ENCODE assay signal across 18 cellular contexts in genomic region chr2:224777563-224777939, GRCh38.
A peak's percentile ranks its signal among the peaks of the same experiment; 100 is the strongest.
DNase-seq lines count a peak whose midpoint lies in the region; ATAC-seq and TF ChIP-seq lines count a peak whose summit lies in the region.
"Had no signal": no experiment of that assay in that cellular context is flagged by ENCODE, and none has a peak within 500 bp of the region (broad histone marks: within the 10 kb centered on the region; RNA-seq: fewer than 3 reads in every experiment).

No MANE protein-coding gene starts in this region.

- no peaks in the 10 kb centered on the region for H3K9me3 Mint-ChIP-seq in activated CD4-positive, alpha-beta T cell treated with anti-CD3 and anti-CD28 coated beads for 36 hours (ENCODE audit: low read depth)
- H3K9me3 Mint-ChIP-seq in activated T-helper 17 cell treated with anti-CD3 and anti-CD28 coated beads, Interleukin-2, amount 50 U/mL, for 72 hours = no peaks in the 10 kb centered on the region
- H3K9me3 Mint-ChIP-seq: CD4-positive, CD25-positive, alpha-beta regulatory T cell had no signal

- H3K36me3 ChIP-seq in GM23248 (ENCODE audit: low read depth) = 0 out of 2 replicates have a peak, but pooled peaks cover 15% of the 10 kb centered on the region

- CTCF ChIA-PET in activated CD4-positive, alpha-beta T cell treated with anti-CD3 and anti-CD28 coated beads for 36 hours (lab: Charles Lee) = interaction anchor here (0.5 to 3.3 kb wide), 12 partner anchors 9 to 502 kb away, joined by 3 to 19 read pairs (median 4); no protein-coding TSS in a partner anchor

- intact Hi-C loops in activated CD4-positive, alpha-beta T cell treated with anti-CD3 and anti-CD28 coated beads for 36 hours (cut with DNase I, micrococcal nuclease) = loop anchor here in 1 of 2 experiments (10.0 kb wide), 1 partner anchor 227 kb away; no protein-coding TSS in a partner anchor

- in situ Hi-C loops in GM23248 (cut with MboI) = no loop called here

- no peak overlapping the region for H3K4me2 ChIP-seq in GM23248 (ENCODE audit: unreplicated experiment)

- no peaks in the 10 kb centered on the region for H3K9me3 ChIP-seq in GM23248 (ENCODE audit: low read depth)

- WGBS in GM23248 (ENCODE audit: low coverage in 1 of 2, low lambda C conversion rate in 2 of 2, missing lambda C conversion rate in 2 of 2), 2 experiments = 90 to 99% methylated on average over 3 of the region's 3 CpGs

- H2AFZ ChIP-seq in GM23248 = no peak overlapping the region

- H3K4me3 Mint-ChIP-seq in activated CD4-positive, alpha-beta T cell treated with anti-CD3 and anti-CD28 coated beads for 36 hours = no peak overlapping the region
- no peak overlapping the region for H3K4me3 Mint-ChIP-seq in activated T-helper 17 cell treated with anti-CD3 and anti-CD28 coated beads, Interleukin-2, amount 50 U/mL, for 72 hours
- H3K4me3 Mint-ChIP-seq: B cell; CD4-positive, CD25-positive, alpha-beta regulatory T cell had no signal

- H3K27me3 ChIP-seq in GM23248 (replicated peaks; ENCODE audit: insufficient read depth) = no peaks in the 10 kb centered on the region

- peaks cover 47% of the 10 kb centered on the region for H3K36me3 Mint-ChIP-seq in activated CD4-positive, alpha-beta T cell treated with anti-CD3 and anti-CD28 coated beads for 36 hours (ENCODE audit: low read depth)
- peaks cover 93% of the 10 kb centered on the region for H3K36me3 Mint-ChIP-seq in activated T-helper 17 cell treated with anti-CD3 and anti-CD28 coated beads, Interleukin-2, amount 50 U/mL, for 72 hours (ENCODE audit: low read depth)

- peaks cover 16% of the 10 kb centered on the region for H3F3A ChIP-seq in GM23248 (ENCODE audit: insufficient read depth)

- no peak for TF ChIP-seq CTCF in fibroblast of the aortic adventitia (IDR thresholded peaks at IDR 0.05; ENCODE audit: insufficient read depth, low read length)

- H3K27ac ChIP-seq in GM23248 = no peak overlapping the region
- H3K27ac ChIP-seq: 22Rv1 had no signal

- H3K9me2 ChIP-seq in GM23248 (ENCODE audit: insufficient read depth) = no peaks in the 10 kb centered on the region

- POLR2A ChIA-PET in activated CD4-positive, alpha-beta T cell treated with anti-CD3 and anti-CD28 coated beads for 36 hours (lab: Charles Lee) = no interaction called here

- H3K27ac Mint-ChIP-seq in activated CD4-positive, alpha-beta T cell treated with anti-CD3 and anti-CD28 coated beads for 36 hours = peak overlapping the region; percentile 9
- H3K27ac Mint-ChIP-seq in activated T-helper 17 cell treated with anti-CD3 and anti-CD28 coated beads, Interleukin-2, amount 50 U/mL, for 72 hours = peak overlapping the region; percentile 20
- H3K27ac Mint-ChIP-seq: B cell had no signal

- peaks cover 6% of the 10 kb centered on the region for H3K4me1 Mint-ChIP-seq in activated CD4-positive, alpha-beta T cell treated with anti-CD3 and anti-CD28 coated beads for 36 hours
- H3K4me1 Mint-ChIP-seq in activated T-helper 17 cell treated with anti-CD3 and anti-CD28 coated beads, Interleukin-2, amount 50 U/mL, for 72 hours = no peaks in the 10 kb centered on the region
- H3K4me1 Mint-ChIP-seq: B cell had no signal

- H3K27me3 Mint-ChIP-seq in activated CD4-positive, alpha-beta T cell treated with anti-CD3 and anti-CD28 coated beads for 36 hours = no peaks in the 10 kb centered on the region
- no peaks in the 10 kb centered on the region for H3K27me3 Mint-ChIP-seq in activated T-helper 17 cell treated with anti-CD3 and anti-CD28 coated beads, Interleukin-2, amount 50 U/mL, for 72 hours
- H3K27me3 Mint-ChIP-seq: B cell; CD4-positive, CD25-positive, alpha-beta regulatory T cell had no signal

- no peak overlapping the region for H3K9ac ChIP-seq in GM23248

- H3K4me3 ChIP-seq in GM23248 (no peak overlapping the region), fibroblast of the aortic adventitia (ENCODE audit: low read depth, low read length) (no peak overlapping the region)

- DNase-seq in activated CD4-positive, alpha-beta T cell treated with anti-CD3 and anti-CD28 coated beads for 36 hours = no peak
- no peak for DNase-seq in activated CD4-positive, alpha-beta T cell treated with anti-CD3 and anti-CD28 coated beads, Interleukin-2, amount 50 U/mL, for 48 hours
- DNase-seq in GM23248 (peak; percentile 35), fibroblast of the aortic adventitia (ENCODE audit: low read depth) (peak; percentile 37), GF-D8 (lab: John Stamatoyannopoulos, UW) (no peak), SIG-M5 treated with dmso at 0.1 percent for 504 hours (lab: John Stamatoyannopoulos, UW; ENCODE audit: unreplicated experiment) (no peak)
- DNase-seq: CD4-positive, CD25-positive, alpha-beta regulatory T cell; EL; Karpas-422; MM.1S; NCI-H1105; NCI-H1694; NCI-H226; NCI-H524 treated with DMSO at 0.1 percent for 48 hours had no signal

- H4K20me1 ChIP-seq in GM23248 (ENCODE audit: insufficient read depth) = no peaks in the 10 kb centered on the region

- 0 out of 2 replicates have a peak, but pooled peaks cover 4% of the 10 kb centered on the region for H3K79me2 ChIP-seq in GM23248 (ENCODE audit: insufficient read depth)

- ATAC-seq in activated CD4-positive, alpha-beta T cell treated with anti-CD3 and anti-CD28 coated beads for 36 hours = no peak
- no peak for ATAC-seq in activated T-helper 17 cell treated with anti-CD3 and anti-CD28 coated beads, Interleukin-2, amount 50 U/mL, for 72 hours (replicated peaks)
- ATAC-seq in HG03135 (IDR thresholded peaks at IDR 0.05; ENCODE audit: unreplicated experiment) = no peak

- peaks cover 6% of the 10 kb centered on the region; the same call in 1 of the 2 replicates for H3K4me1 ChIP-seq in GM23248 (ENCODE audit: insufficient read depth)

Comparison
In these comparisons a context has a peak if more than half of its experiments do, and no peak if none do; other contexts are left out.
1. DNase-seq: peak in GM23248 (single experiment) and fibroblast of the aortic adventitia (single experiment); none in activated CD4-positive, alpha-beta T cell treated with anti-CD3 and anti-CD28 coated beads for 36 hours (single experiment), activated CD4-positive, alpha-beta T cell treated with anti-CD3 and anti-CD28 coated beads, Interleukin-2, amount 50 U/mL, for 48 hours (0 of 2), GF-D8 (single experiment) and SIG-M5 treated with dmso at 0.1 percent for 504 hours (single experiment).